9 cellular contexts compared by ENCODE assay signal in genomic region chr16:56950881-56951771, GRCh38. TPM values are rescaled to one million over a fixed set of nuclear protein-coding genes. Genes with fewer than 3 reads are reported as not detected.
DNase-seq lines count a peak whose midpoint lies in the region; ATAC-seq, FAIRE-seq and TF ChIP-seq lines count a peak whose summit lies in the region.
"Had no signal": no experiment of that assay in that cellular context is flagged by ENCODE, and none has a peak within 500 bp of the region (broad histone marks: within the 10 kb centered on the region; RNA-seq: fewer than 3 reads in every experiment).

No MANE protein-coding gene starts in this region.

- H3K36me3 ChIP-seq in K562 (ENCODE audit: control insufficient read depth, insufficient read depth, low read length) = no peaks in the 10 kb centered on the region

- no peak overlapping the region for H3K27ac ChIP-seq in K562 (ENCODE audit: extremely low read depth, low read depth, low read length)
- H3K27ac ChIP-seq: suprapubic skin had no signal

- H3K9me1 ChIP-seq in K562 (ENCODE audit: control insufficient read depth, insufficient read depth, low read length) = no peaks in the 10 kb centered on the region

- no peak overlapping the region for H2AFZ ChIP-seq in K562 (ENCODE audit: low read depth, low read length)

- ATAC-seq in GM21360 (IDR thresholded peaks at IDR 0.05; ENCODE audit: unreplicated experiment) (peak; percentile 61), K562 (peak; percentile 92), left lobe of liver (peak; percentile 79)

- DNase-seq in DMS153 treated with DMSO at 0.1 percent for 48 hours (lab: John Stamatoyannopoulos, UW; ENCODE audit: unreplicated experiment) (peak; percentile 4), HuH-7 (ENCODE audit: low spot score) (peak; percentile 60), SW480 (ENCODE audit: low spot score) (peak; percentile 43), K562 (ENCODE audit: extremely low read depth in 1 of 4, low spot score in 3 of 4) (peak; percentile 45 to 71 (median 60)), left lobe of liver (ENCODE audit: low spot score) (no peak), NCI-H2029 (lab: John Stamatoyannopoulos, UW) (no peak)
- DNase-seq in stimulated activated CD8-positive, alpha-beta memory T cell treated with anti-CD3 and anti-CD28 coated beads, Interleukin-7, amount 100 ng/mL, for 4 hours (ENCODE audit: low read depth in 2 of 2) = peak; percentile 25 to 39

- H3K79me2 ChIP-seq in K562 (ENCODE audit: control insufficient read depth, insufficient read depth, low read length) = no peaks in the 10 kb centered on the region

- WGBS in K562 (ENCODE audit: insufficient coverage, low coverage, missing lambda C conversion rate) = 16% methylated on average over 15 of the region's 15 CpGs

- CTCF ChIA-PET in K562 (lab: Yijun Ruan, JAX; ENCODE audit: low intra/inter-chr PET ratio) = interaction anchor here (0.9 to 1.9 kb wide), 2 partner anchors 28 to 84 kb away, joined by 4 to 16 read pairs; no protein-coding TSS in a partner anchor

- H3K4me2 ChIP-seq in K562 (ENCODE audit: insufficient read depth, low read length) = no peak overlapping the region

- no peaks in the 10 kb centered on the region for H4K20me1 ChIP-seq in K562 (replicated peaks; ENCODE audit: control insufficient read depth, insufficient read depth, low read length)

- peak; percentile 64 to 86 for TF ChIP-seq RAD21 in K562 (CRISPR knock-in tag; conservative IDR thresholded peaks at IDR 0.05 in 1 of 2, IDR thresholded peaks at IDR 0.05 in 1 of 2)

- POLR2A ChIA-PET in K562 (lab: Yijun Ruan, JAX) = interaction anchor here (0.9 to 1.6 kb wide), 5 partner anchors 10 to 19 kb away, joined by 3 to 6 read pairs (median 3); no protein-coding TSS in a partner anchor

- no peak for TF ChIP-seq POLR2A in K562 (conservative IDR thresholded peaks at IDR 0.05)

- H3K9ac ChIP-seq in K562 (ENCODE audit: insufficient read depth in 1 of 2, low read depth in 2 of 2, low read length in 2 of 2) = peak overlapping the region in 1 of 2 experiments; percentile 48; a peak in 1 of 4 replicates

- H3K4me3 ChIP-seq in K562 = no peak overlapping the region
- H3K4me3 ChIP-seq: suprapubic skin had no signal

- intact Hi-C loops in K562 (cut with micrococcal nuclease) = loop anchor here (1.0 kb wide), 1 partner anchor 84 kb away; no protein-coding TSS in a partner anchor

- H3K27me3 ChIP-seq in K562 (ENCODE audit: control insufficient read depth in 2 of 2, insufficient read depth in 2 of 2, low read length in 2 of 2) = no peaks in the 10 kb centered on the region; a peak in 1 of 5 replicates
- H3K27me3 ChIP-seq: suprapubic skin had no signal

- peak; percentile 66 for FAIRE-seq in K562 (lab: Jason Lieb, UNC)

- in situ Hi-C loops in K562 (cut with MboI) = loop anchor here (5.0 kb wide), 1 partner anchor 84 kb away; the partner anchor contains the start of gene SLC12A3

- no peak for TF ChIP-seq EP300 in K562 (IDR thresholded peaks at IDR 0.05; ENCODE audit: low read length)

- H3K9me3 ChIP-seq in K562 (replicated peaks; ENCODE audit: control insufficient read depth, insufficient read depth, low read depth, low read length) = 0 out of 2 replicates have a peak, but pooled peaks cover 1% of the 10 kb centered on the region
- H3K9me3 ChIP-seq: suprapubic skin had no signal

- no peaks in the 10 kb centered on the region for H3K4me1 ChIP-seq in K562 (replicated peaks in 1 of 2; ENCODE audit: control insufficient read depth in 2 of 2, insufficient read depth in 2 of 2, low read length in 2 of 2)
- H3K4me1 ChIP-seq: suprapubic skin had no signal

- TF ChIP-seq CTCF in K562 (IDR thresholded peaks at IDR 0.05 in 2 of 3, conservative IDR thresholded peaks at IDR 0.05 in 1 of 3; ENCODE audit: insufficient read depth in 2 of 3, low read depth in 1 of 3, low read length in 3 of 3) = peak; percentile 77 to 83 (median 82)

- BruUV-seq in K562 (replicated peaks; lab: Mats Ljungman, UMichigan) = no TSS peak

TF ChIP-seq in K562, 482 proteins besides CTCF, POLR2A, EP300 and RAD21 (continues in another document):
- TF ChIP-seq CREM (IDR thresholded peaks at IDR 0.05; ENCODE audit: low read depth) = peak; percentile 38; the same call in 1 of the 2 replicates

RNA-seq across cellular contexts. Expression of gene CETP, which starts 10.6 kb away (rescaled TPM):
- 0.37 TPM in 1 of 2 replicates, not detected in the other for total RNA-seq in K562 (2011; cell fraction: chromatin; rRNA removed; ENCODE audit: low replicate concordance)
- 0.17 TPM in 1 of 2 replicates, not detected in the other for total RNA-seq in K562 (2011; cell fraction: nucleolus; rRNA removed)
- not detected in 2 replicates for total RNA-seq in K562 (2011; cell fraction: nucleoplasm; rRNA removed)
- total RNA-seq in K562 (2014; rRNA removed) = not detected in 2 replicates
- total RNA-seq in K562 (2014; rRNA removed; fragmentation: Illumina TruSeq; extraction: Trizol) = not detected in 2 replicates
- total RNA-seq in K562 (2015; rRNA removed; fragmentation: Illumina TruSeq; extraction: Trizol) = not detected in 2 replicates
- total RNA-seq in K562 (2021) = not detected in 2 replicates
- 0.05 TPM in 1 of 2 replicates, not detected in the other for polyA plus RNA-seq in K562 (2011; rRNA removed)
- polyA plus RNA-seq in K562 (2011; cell fraction: cytosol; rRNA removed) = 0.06 TPM in 1 of 2 replicates, not detected in the other
- 0.06 and 0.30 TPM in 2 replicates for polyA plus RNA-seq in K562 (2011; cell fraction: nucleus; rRNA removed)
- 0.06 TPM in 1 of 2 replicates, not detected in the other for polyA plus RNA-seq in K562 (2012)
- not detected in 2 replicates for polyA plus RNA-seq in K562 (2014; fragmentation: Illumina TruSeq; extraction: Trizol)
- under 1 TPM in 1 of 2 experiments, not detected in 1; 0.07 TPM for polyA plus RNA-seq in K562 (2014; fragmentation: Nextera tagmentation; extraction: Ambion mirVana)
- polyA plus RNA-seq in K562 (2014; rRNA removed) = 0.11 TPM in 1 of 2 replicates, not detected in the other
- not detected in 2 replicates for polyA minus RNA-seq in K562 (2011; rRNA and poly(A)+ RNA removed)
- polyA minus RNA-seq in K562 (2011; cell fraction: cytosol; rRNA and poly(A)+ RNA removed) = not detected in 2 replicates
- polyA minus RNA-seq in K562 (2011; cell fraction: nucleus; rRNA and poly(A)+ RNA removed) = not detected in 2 replicates
- 3.8 TPM for total RNA-seq in left lobe of liver

RNA-seq across cellular contexts. Expression of gene HERPUD1, which starts 19.2 kb away (rescaled TPM):
- 163 and 256 TPM in 2 replicates for total RNA-seq in K562 (2011; cell fraction: chromatin; rRNA removed; ENCODE audit: low replicate concordance)
- 127 and 147 TPM in 2 replicates for total RNA-seq in K562 (2011; cell fraction: nucleolus; rRNA removed)
- total RNA-seq in K562 (2011; cell fraction: nucleoplasm; rRNA removed) = 170 and 203 TPM in 2 replicates
- total RNA-seq in K562 (2014; rRNA removed) (25.8 and 26.8 TPM in 2 replicates), K562 (2014; rRNA removed; fragmentation: Illumina TruSeq; extraction: Trizol) (49.3 and 65.4 TPM in 2 replicates), K562 (2015; rRNA removed; fragmentation: Illumina TruSeq; extraction: Trizol) (18.1 and 19.2 TPM in 2 replicates), K562 (2021) (54.4 and 60.7 TPM in 2 replicates), left lobe of liver (122 TPM)
- polyA plus RNA-seq in K562 (2011; rRNA removed) (50.0 and 90.9 TPM in 2 replicates), K562 (2014; fragmentation: Illumina TruSeq; extraction: Trizol) (57.8 and 60.7 TPM in 2 replicates), K562 (2014; fragmentation: Nextera tagmentation; extraction: Ambion mirVana) (10 to 100 TPM; 14.2 to 17.8 TPM), K562 (2014; rRNA removed) (32.0 and 37.4 TPM in 2 replicates)
- polyA plus RNA-seq in K562 (2011; cell fraction: cytosol; rRNA removed) = 36.4 and 59.0 TPM in 2 replicates
- polyA plus RNA-seq in K562 (2011; cell fraction: nucleus; rRNA removed) = 92.5 and 115 TPM in 2 replicates
- 28.0 and 112 TPM in 2 replicates for polyA plus RNA-seq in K562 (2012)
- polyA minus RNA-seq in K562 (2011; rRNA and poly(A)+ RNA removed) = 49.2 and 70.6 TPM in 2 replicates
- polyA minus RNA-seq in K562 (2011; cell fraction: cytosol; rRNA and poly(A)+ RNA removed) = 36.1 and 42.5 TPM in 2 replicates
- polyA minus RNA-seq in K562 (2011; cell fraction: nucleus; rRNA and poly(A)+ RNA removed) = 36.1 and 75.2 TPM in 2 replicates

RNA-seq across cellular contexts. Expression of gene NLRC5, which starts 38.2 kb away (rescaled TPM):
- 0.30 TPM in 1 of 2 replicates, not detected in the other for total RNA-seq in K562 (2011; cell fraction: chromatin; rRNA removed; ENCODE audit: low replicate concordance)
- 0.26 and 1.0 TPM in 2 replicates for total RNA-seq in K562 (2011; cell fraction: nucleolus; rRNA removed)
- not detected in 2 replicates for total RNA-seq in K562 (2011; cell fraction: nucleoplasm; rRNA removed)
- total RNA-seq in K562 (2014; rRNA removed) (0.59 TPM in 1 of 2 replicates, not detected in the other), K562 (2014; rRNA removed; fragmentation: Illumina TruSeq; extraction: Trizol) (0.06 TPM in 1 of 2 replicates, not detected in the other), K562 (2015; rRNA removed; fragmentation: Illumina TruSeq; extraction: Trizol) (not detected in 2 replicates), K562 (2021) (0.71 and 0.89 TPM in 2 replicates), left lobe of liver (6.4 TPM)
- polyA plus RNA-seq in K562 (2011; rRNA removed) (0.26 TPM in 1 of 2 replicates, not detected in the other), K562 (2014; fragmentation: Illumina TruSeq; extraction: Trizol) (not detected in 2 replicates), K562 (2014; fragmentation: Nextera tagmentation; extraction: Ambion mirVana) (not detected), K562 (2014; rRNA removed) (not detected in 2 replicates)
- 0.03 TPM in 1 of 2 replicates, not detected in the other for polyA plus RNA-seq in K562 (2011; cell fraction: cytosol; rRNA removed)
- polyA plus RNA-seq in K562 (2011; cell fraction: nucleus; rRNA removed) = 0.11 and 0.18 TPM in 2 replicates
- 0.12 and 0.29 TPM in 2 replicates for polyA plus RNA-seq in K562 (2012)
- 0.42 TPM in 1 of 2 replicates, not detected in the other for polyA minus RNA-seq in K562 (2011; rRNA and poly(A)+ RNA removed)
- polyA minus RNA-seq in K562 (2011; cell fraction: cytosol; rRNA and poly(A)+ RNA removed) = 1.2 TPM in 1 of 2 replicates, not detected in the other
- polyA minus RNA-seq in K562 (2011; cell fraction: nucleus; rRNA and poly(A)+ RNA removed) = 0.94 TPM in 1 of 2 replicates, not detected in the other

Comparison
In these comparisons a context has a peak if more than half of its experiments do, and no peak if none do; other contexts are left out.
1. DNase-seq: peak in DMS153 treated with DMSO at 0.1 percent for 48 hours (single experiment), HuH-7 (single experiment), SW480 (single experiment), K562 (4 of 4) and stimulated activated CD8-positive, alpha-beta memory T cell treated with anti-CD3 and anti-CD28 coated beads, Interleukin-7, amount 100 ng/mL, for 4 hours (2 of 2); none in left lobe of liver (single experiment) and NCI-H2029 (single experiment).
2. Peak in every context shown above with its lines, with median percentiles within 50 percentile points of each other: ATAC-seq.